Comparison of ENCODE assay signal across 1 cellular context in the genomic region with DNA sequence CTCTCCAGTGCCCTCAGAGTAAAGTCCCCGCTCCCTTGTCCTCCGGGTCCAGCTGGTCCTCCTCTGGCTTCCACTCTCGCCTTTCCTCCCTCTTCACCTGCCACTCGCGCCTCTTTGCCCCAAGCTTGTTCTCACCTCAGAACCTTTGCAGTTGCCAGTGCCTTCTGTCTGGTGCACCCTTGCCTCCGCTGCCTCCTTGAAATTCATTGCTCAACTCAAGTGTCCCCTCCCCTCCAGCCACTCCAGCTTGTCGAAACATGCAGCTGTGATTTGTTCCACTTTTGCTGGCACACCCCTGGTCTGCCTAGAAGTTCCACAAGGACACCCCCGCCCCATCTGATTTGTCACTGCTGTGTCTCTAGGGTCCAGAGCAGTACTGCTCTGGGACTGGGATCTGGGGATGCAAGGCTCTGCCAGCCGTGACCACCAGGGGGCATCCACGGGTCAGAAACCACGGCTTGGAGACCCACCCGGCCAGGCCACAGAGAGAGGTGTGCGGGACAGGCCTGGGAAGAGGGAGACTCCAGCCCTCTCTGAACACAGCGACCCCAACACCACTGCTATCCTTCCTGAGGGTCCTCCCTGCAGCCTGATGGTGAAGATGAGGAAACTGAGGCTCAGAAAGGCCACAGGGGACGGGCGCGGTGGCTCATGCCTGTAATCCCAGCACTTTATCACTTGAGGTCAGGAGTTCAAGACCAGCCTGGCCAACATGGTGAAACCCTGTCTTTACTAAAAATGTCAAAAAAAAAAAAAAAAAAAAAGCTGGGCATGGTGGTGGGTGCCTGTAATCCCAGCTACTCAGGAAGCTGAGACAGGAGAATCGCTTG.
TF ChIP-seq lines count a peak whose summit lies in the region.

No MANE protein-coding gene starts in this region.

TF ChIP-seq in endothelial cell of umbilical vein, 7 proteins besides CTCF, POLR2A, EP300 and RAD21 (continued from another document):
- TF ChIP-seq EZH2 (IDR thresholded peaks at IDR 0.05; ENCODE audit: borderline replicate concordance, low read depth, low read length, severe bottlenecking) (no peak), POLR2AphosphoS5 (IDR thresholded peaks at IDR 0.05; ENCODE audit: insufficient read depth, low read depth, low read length) (no peak), JUN (IDR thresholded peaks at IDR 0.05; ENCODE audit: borderline replicate concordance, insufficient read depth, insufficient read length, low read depth) (no peak)
